ENCODE assay signal across 2 cellular contexts in the genomic region with DNA sequence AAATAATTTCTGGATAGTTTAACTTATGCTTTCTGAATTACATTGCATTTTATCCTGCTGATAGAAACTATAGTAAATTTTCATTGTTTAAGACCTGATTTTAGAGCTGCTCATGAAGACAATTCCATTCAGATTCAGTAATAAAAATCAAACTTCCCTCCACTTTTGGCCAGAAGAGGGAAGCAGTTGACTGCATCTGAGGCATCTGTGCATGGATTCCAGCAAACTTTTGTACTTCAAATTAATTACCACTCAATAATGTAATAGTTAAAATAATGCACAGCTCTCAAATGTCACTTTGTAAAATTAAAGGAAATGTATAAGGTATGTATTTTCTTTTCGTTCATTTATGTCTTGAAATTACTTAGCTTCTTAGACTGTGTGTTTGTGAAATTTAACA.
TF ChIP-seq lines count a peak whose summit lies in the region.

No MANE protein-coding gene starts in this region.

TF ChIP-seq in SK-N-SH, 30 proteins besides CTCF, POLR2A, EP300 and RAD21 (continued from another document):
- TF ChIP-seq, protein P1, sequence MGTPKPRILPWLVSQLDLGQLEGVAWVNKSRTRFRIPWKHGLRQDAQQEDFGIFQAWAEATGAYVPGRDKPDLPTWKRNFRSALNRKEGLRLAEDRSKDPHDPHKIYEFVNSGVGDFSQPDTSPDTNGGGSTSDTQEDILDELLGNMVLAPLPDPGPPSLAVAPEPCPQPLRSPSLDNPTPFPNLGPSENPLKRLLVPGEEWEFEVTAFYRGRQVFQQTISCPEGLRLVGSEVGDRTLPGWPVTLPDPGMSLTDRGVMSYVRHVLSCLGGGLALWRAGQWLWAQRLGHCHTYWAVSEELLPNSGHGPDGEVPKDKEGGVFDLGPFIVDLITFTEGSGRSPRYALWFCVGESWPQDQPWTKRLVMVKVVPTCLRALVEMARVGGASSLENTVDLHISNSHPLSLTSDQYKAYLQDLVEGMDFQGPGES (IDR thresholded peaks at IDR 0.05; ENCODE audit: low read depth, low read length), result no peak
- TF ChIP-seq ELF1 (IDR thresholded peaks at IDR 0.05) (no peak), JUND (IDR thresholded peaks at IDR 0.05) (no peak), TAF1 (IDR thresholded peaks at IDR 0.05; ENCODE audit: borderline replicate concordance, low read depth, low read length) (no peak), TCF12 (IDR thresholded peaks at IDR 0.05) (no peak), FOXM1 (IDR thresholded peaks at IDR 0.05; ENCODE audit: low read depth) (no peak), YY1 (IDR thresholded peaks at IDR 0.05; ENCODE audit: low read depth) (no peak), GATA2 (CRISPR knock-in tag; IDR thresholded peaks at IDR 0.05) (no peak)
- TF ChIP-seq, protein P2, sequence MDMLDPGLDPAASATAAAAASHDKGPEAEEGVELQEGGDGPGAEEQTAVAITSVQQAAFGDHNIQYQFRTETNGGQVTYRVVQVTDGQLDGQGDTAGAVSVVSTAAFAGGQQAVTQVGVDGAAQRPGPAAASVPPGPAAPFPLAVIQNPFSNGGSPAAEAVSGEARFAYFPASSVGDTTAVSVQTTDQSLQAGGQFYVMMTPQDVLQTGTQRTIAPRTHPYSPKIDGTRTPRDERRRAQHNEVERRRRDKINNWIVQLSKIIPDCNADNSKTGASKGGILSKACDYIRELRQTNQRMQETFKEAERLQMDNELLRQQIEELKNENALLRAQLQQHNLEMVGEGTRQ (IDR thresholded peaks at IDR 0.05; ENCODE audit: borderline replicate concordance, low read depth, low read length), result no peak
- TF ChIP-seq, protein P3, sequence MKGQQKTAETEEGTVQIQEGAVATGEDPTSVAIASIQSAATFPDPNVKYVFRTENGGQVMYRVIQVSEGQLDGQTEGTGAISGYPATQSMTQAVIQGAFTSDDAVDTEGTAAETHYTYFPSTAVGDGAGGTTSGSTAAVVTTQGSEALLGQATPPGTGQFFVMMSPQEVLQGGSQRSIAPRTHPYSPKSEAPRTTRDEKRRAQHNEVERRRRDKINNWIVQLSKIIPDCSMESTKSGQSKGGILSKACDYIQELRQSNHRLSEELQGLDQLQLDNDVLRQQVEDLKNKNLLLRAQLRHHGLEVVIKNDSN (IDR thresholded peaks at IDR 0.05; ENCODE audit: borderline replicate concordance, low read depth), result no peak
- TF ChIP-seq, protein P4, sequence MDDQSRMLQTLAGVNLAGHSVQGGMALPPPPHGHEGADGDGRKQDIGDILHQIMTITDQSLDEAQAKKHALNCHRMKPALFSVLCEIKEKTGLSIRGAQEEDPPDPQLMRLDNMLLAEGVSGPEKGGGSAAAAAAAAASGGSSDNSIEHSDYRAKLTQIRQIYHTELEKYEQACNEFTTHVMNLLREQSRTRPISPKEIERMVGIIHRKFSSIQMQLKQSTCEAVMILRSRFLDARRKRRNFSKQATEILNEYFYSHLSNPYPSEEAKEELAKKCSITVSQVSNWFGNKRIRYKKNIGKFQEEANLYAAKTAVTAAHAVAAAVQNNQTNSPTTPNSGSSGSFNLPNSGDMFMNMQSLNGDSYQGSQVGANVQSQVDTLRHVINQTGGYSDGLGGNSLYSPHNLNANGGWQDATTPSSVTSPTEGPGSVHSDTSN (IDR thresholded peaks at IDR 0.05), result no peak

TF ChIP-seq in SK-N-SH treated with all-trans-retinoic acid at 6 μM for 48 hours, 23 proteins besides CTCF, POLR2A, EP300 and RAD21 (continued from another document):
- TF ChIP-seq, protein P5, sequence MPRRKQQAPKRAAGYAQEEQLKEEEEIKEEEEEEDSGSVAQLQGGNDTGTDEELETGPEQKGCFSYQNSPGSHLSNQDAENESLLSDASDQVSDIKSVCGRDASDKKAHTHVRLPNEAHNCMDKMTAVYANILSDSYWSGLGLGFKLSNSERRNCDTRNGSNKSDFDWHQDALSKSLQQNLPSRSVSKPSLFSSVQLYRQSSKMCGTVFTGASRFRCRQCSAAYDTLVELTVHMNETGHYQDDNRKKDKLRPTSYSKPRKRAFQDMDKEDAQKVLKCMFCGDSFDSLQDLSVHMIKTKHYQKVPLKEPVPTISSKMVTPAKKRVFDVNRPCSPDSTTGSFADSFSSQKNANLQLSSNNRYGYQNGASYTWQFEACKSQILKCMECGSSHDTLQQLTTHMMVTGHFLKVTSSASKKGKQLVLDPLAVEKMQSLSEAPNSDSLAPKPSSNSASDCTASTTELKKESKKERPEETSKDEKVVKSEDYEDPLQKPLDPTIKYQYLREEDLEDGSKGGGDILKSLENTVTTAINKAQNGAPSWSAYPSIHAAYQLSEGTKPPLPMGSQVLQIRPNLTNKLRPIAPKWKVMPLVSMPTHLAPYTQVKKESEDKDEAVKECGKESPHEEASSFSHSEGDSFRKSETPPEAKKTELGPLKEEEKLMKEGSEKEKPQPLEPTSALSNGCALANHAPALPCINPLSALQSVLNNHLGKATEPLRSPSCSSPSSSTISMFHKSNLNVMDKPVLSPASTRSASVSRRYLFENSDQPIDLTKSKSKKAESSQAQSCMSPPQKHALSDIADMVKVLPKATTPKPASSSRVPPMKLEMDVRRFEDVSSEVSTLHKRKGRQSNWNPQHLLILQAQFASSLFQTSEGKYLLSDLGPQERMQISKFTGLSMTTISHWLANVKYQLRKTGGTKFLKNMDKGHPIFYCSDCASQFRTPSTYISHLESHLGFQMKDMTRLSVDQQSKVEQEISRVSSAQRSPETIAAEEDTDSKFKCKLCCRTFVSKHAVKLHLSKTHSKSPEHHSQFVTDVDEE (CRISPR knock-in tag; IDR thresholded peaks at IDR 0.05), result no peak
- TF ChIP-seq ESRRG (CRISPR knock-in tag; IDR thresholded peaks at IDR 0.05), result no peak
- no peak for TF ChIP-seq TOX (CRISPR knock-in tag; IDR thresholded peaks at IDR 0.05; ENCODE audit: borderline replicate concordance)
- no peak for TF ChIP-seq ZFP3 (CRISPR knock-in tag; IDR thresholded peaks at IDR 0.05)
- no peak for TF ChIP-seq OSR1 (CRISPR knock-in tag; IDR thresholded peaks at IDR 0.05)
- TF ChIP-seq, protein P6, sequence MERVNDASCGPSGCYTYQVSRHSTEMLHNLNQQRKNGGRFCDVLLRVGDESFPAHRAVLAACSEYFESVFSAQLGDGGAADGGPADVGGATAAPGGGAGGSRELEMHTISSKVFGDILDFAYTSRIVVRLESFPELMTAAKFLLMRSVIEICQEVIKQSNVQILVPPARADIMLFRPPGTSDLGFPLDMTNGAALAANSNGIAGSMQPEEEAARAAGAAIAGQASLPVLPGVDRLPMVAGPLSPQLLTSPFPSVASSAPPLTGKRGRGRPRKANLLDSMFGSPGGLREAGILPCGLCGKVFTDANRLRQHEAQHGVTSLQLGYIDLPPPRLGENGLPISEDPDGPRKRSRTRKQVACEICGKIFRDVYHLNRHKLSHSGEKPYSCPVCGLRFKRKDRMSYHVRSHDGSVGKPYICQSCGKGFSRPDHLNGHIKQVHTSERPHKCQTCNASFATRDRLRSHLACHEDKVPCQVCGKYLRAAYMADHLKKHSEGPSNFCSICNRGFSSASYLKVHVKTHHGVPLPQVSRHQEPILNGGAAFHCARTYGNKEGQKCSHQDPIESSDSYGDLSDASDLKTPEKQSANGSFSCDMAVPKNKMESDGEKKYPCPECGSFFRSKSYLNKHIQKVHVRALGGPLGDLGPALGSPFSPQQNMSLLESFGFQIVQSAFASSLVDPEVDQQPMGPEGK (CRISPR knock-in tag; IDR thresholded peaks at IDR 0.05; ENCODE audit: borderline replicate concordance), result no peak
- no peak for TF ChIP-seq ZC3H10 (CRISPR knock-in tag; IDR thresholded peaks at IDR 0.05)
- no peak for TF ChIP-seq SNAI2 (CRISPR knock-in tag; IDR thresholded peaks at IDR 0.05)
- TF ChIP-seq, protein P7, sequence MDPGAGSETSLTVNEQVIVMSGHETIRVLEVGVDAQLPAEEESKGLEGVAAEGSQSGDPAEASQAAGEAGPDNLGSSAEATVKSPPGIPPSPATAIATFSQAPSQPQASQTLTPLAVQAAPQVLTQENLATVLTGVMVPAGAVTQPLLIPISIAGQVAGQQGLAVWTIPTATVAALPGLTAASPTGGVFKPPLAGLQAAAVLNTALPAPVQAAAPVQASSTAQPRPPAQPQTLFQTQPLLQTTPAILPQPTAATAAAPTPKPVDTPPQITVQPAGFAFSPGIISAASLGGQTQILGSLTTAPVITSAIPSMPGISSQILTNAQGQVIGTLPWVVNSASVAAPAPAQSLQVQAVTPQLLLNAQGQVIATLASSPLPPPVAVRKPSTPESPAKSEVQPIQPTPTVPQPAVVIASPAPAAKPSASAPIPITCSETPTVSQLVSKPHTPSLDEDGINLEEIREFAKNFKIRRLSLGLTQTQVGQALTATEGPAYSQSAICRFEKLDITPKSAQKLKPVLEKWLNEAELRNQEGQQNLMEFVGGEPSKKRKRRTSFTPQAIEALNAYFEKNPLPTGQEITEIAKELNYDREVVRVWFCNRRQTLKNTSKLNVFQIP (CRISPR knock-in tag; IDR thresholded peaks at IDR 0.05; ENCODE audit: borderline replicate concordance, low read depth), result no peak
- no peak for TF ChIP-seq ZNF565 (CRISPR knock-in tag; conservative IDR thresholded peaks at IDR 0.05; ENCODE audit: low read depth)
- TF ChIP-seq ZNF70 (CRISPR knock-in tag; IDR thresholded peaks at IDR 0.05), result no peak
- no peak for TF ChIP-seq ARNTL (CRISPR knock-in tag; IDR thresholded peaks at IDR 0.05; ENCODE audit: borderline replicate concordance, low read depth)
- TF ChIP-seq CSDC2 (CRISPR knock-in tag; IDR thresholded peaks at IDR 0.05), result no peak
- no peak for TF ChIP-seq ISL1 (CRISPR knock-in tag; IDR thresholded peaks at IDR 0.05)
- no peak for TF ChIP-seq BACH2 (CRISPR knock-in tag; IDR thresholded peaks at IDR 0.05; ENCODE audit: borderline replicate concordance)
